23 cellular contexts compared by ENCODE assay signal in genomic region chr2:114049826-114050225, GRCh38.
"Had no signal": no experiment of that assay in that cellular context is flagged by ENCODE, and none has a peak within 500 bp of the region (broad histone marks: within the 10 kb centered on the region; RNA-seq: fewer than 3 reads in every experiment).

No MANE protein-coding gene starts in this region.

- H3K9me3 ChIP-seq: ascending aorta, esophagus squamous epithelium, left lung, lower lobe of right lung, mucosa of descending colon, thoracic aorta, vagina had no signal

- H3K27me3 ChIP-seq: ascending aorta, esophagus squamous epithelium, left lung, vagina had no signal

- H3K27ac ChIP-seq: ascending aorta, esophagus squamous epithelium, left lung, lower lobe of right lung, thoracic aorta, vagina had no signal

- DNase-seq: activated CD4-positive, alpha-beta T cell treated with anti-CD3 and anti-CD28 coated beads for 4 hours; activated CD4-positive, alpha-beta T cell treated with anti-CD3 and anti-CD28 coated beads, Interleukin-2, amount 50 U/mL, for 48 hours; activated CD4-positive, CD25-positive, alpha-beta regulatory T cell; activated CD8-positive, alpha-beta memory T cell treated with anti-CD3 and anti-CD28 coated beads for 24 hours; activated effector memory CD4-positive, alpha-beta T cell treated with anti-CD3 and anti-CD28 coated beads, Interleukin-2, amount 50 U/mL, for 16 hours; activated naive CD4-positive, alpha-beta T cell treated with anti-CD3 and anti-CD28 coated beads, Interleukin-2, amount 10 ng/mL, durations not matched to agents 7 days and 5 days; activated naive CD8-positive, alpha-beta T cell treated with anti-CD3 and anti-CD28 coated beads, Interleukin-2, amount 10 ng/mL, durations not matched to agents 7 days and 5 days; activated T-cell treated with anti-CD3 and anti-CD28 coated beads, Interleukin-2, amount 50 U/mL, for 1 hour; caudate nucleus; esophagus squamous epithelium; left lung; lower lobe of right lung; mesendoderm; mucosa of descending colon; posterior cingulate gyrus; right cardiac atrium; stimulated activated CD4-positive, alpha-beta T cell treated with anti-CD3 and anti-CD28 coated beads, Interleukin-4, amount 100 ng/mL, for 1 hour; stimulated activated naive CD8-positive, alpha-beta T cell treated with anti-CD3 and anti-CD28 coated beads, Interleukin-15, Interleukin-2, amounts not matched to agents 100 U/mL and 50 U/mL, for 24 hours had no signal

- H3K4me3 ChIP-seq: ascending aorta, esophagus squamous epithelium, left lung, lower lobe of right lung, mucosa of descending colon, thoracic aorta, vagina had no signal

- FAIRE-seq: endothelial cell of umbilical vein, frontal cortex had no signal

- H3K4me1 ChIP-seq: ascending aorta, esophagus squamous epithelium, left lung, lower lobe of right lung, vagina had no signal

- H3K36me3 ChIP-seq: ascending aorta, esophagus squamous epithelium, left lung, lower lobe of right lung, thoracic aorta, vagina had no signal
